In genomic region chr11:116656011-116656410, GRCh38 we compare ENCODE assay signal across 22 cellular contexts.
DNase-seq lines count a peak whose midpoint lies in the region; FAIRE-seq and TF ChIP-seq lines count a peak whose summit lies in the region.
"Had no signal": no experiment of that assay in that cellular context is flagged by ENCODE, and none has a peak within 500 bp of the region (broad histone marks: within the 10 kb centered on the region; RNA-seq: fewer than 3 reads in every experiment).

No MANE protein-coding gene starts in this region.

- TF ChIP-seq POLR2A in esophagus muscularis mucosa (IDR thresholded peaks at IDR 0.05; ENCODE audit: low read depth) = no peak
- TF ChIP-seq POLR2A in spleen (IDR thresholded peaks at IDR 0.05) = no peak

- DNase-seq in activated CD8-positive, alpha-beta memory T cell treated with anti-CD3 and anti-CD28 coated beads, Interleukin-2, amount 50 U/mL, for 48 hours = peak; percentile 37
- DNase-seq in activated CD8-positive, alpha-beta memory T cell treated with anti-CD3 and anti-CD28 coated beads, Interleukin-2, amount 50 U/mL, for 4 hours = no peak
- DNase-seq in bronchial epithelial cell (ENCODE audit: low read depth) (no peak), esophagus muscularis mucosa (ENCODE audit: extremely low spot score) (peak; percentile 89), urothelium cell line (ENCODE audit: low spot score) (no peak), NCI-H748 treated with DMSO at 0.1 percent for 48 hours (lab: John Stamatoyannopoulos, UW) (no peak), glutamatergic neuron (no peak), spleen (no peak)
- DNase-seq: CD4-positive, alpha-beta T cell; CD8-positive, alpha-beta memory T cell; DMS53; DMS79 treated with DMSO at 0.1 percent for 48 hours; GF-D8; HCEC 1CT had no signal

- FAIRE-seq in bronchial epithelial cell (lab: Jason Lieb, UNC) (peak; percentile 36), urothelium cell line (lab: Jason Lieb, UNC) (peak; percentile 13)
- FAIRE-seq: GM12891, GM18507, H54 had no signal

- peaks cover 5% of the 10 kb centered on the region for H3K9me3 Mint-ChIP-seq in glutamatergic neuron (ENCODE audit: unreplicated experiment)

- H3K4me3 ChIP-seq in bronchial epithelial cell (ENCODE audit: low read depth, low read length) (no peak overlapping the region), esophagus muscularis mucosa (no peak overlapping the region), spleen (no peak overlapping the region)
- H3K4me3 ChIP-seq: BLaER1, GM23338 had no signal

- TF ChIP-seq EP300 in esophagus muscularis mucosa (IDR thresholded peaks at IDR 0.05) = no peak

- H3K27ac ChIP-seq in esophagus muscularis mucosa (replicated peaks in 1 of 4) (no peak overlapping the region), spleen (no peak overlapping the region)
- H3K27ac ChIP-seq: 22Rv1, BLaER1, C4-2B had no signal

- H3K27ac Mint-ChIP-seq in glutamatergic neuron (ENCODE audit: unreplicated experiment) = no peak overlapping the region
- H3K27ac Mint-ChIP-seq: B cell; CD4-positive, alpha-beta T cell; CD8-positive, alpha-beta memory T cell; GM23338 had no signal

- no peak overlapping the region for H3K4me3 Mint-ChIP-seq in glutamatergic neuron (ENCODE audit: unreplicated experiment)
- H3K4me3 Mint-ChIP-seq: B cell; CD4-positive, alpha-beta T cell; CD8-positive, alpha-beta memory T cell; GM23338 had no signal

- intact Hi-C loops in esophagus muscularis mucosa (cut with DNase I) (no loop called here), spleen (cut with DNase I; ENCODE audit: low total_unique reads) (no loop called here)

- H3K36me3 Mint-ChIP-seq in glutamatergic neuron (ENCODE audit: unreplicated experiment) = peaks cover 27% of the 10 kb centered on the region

- H3K27me3 ChIP-seq in bronchial epithelial cell (ENCODE audit: control insufficient read depth, insufficient read depth, low read length) (no peaks in the 10 kb centered on the region), esophagus muscularis mucosa (peaks cover 0 to 26% (median 0%) of the 10 kb centered on the region in 4 donors), spleen (replicated peaks in 1 of 7) (peaks cover 0 to 30% (median 0%) of the 10 kb centered on the region in 7 donors)
- H3K27me3 ChIP-seq: BLaER1 had no signal

- no peak for TF ChIP-seq CTCF in bronchial epithelial cell (IDR thresholded peaks at IDR 0.05; ENCODE audit: insufficient read depth, low read length, severe bottlenecking)
- TF ChIP-seq CTCF in esophagus muscularis mucosa (IDR thresholded peaks at IDR 0.05) = no peak
- TF ChIP-seq CTCF in glutamatergic neuron (IDR thresholded peaks at IDR 0.05; ENCODE audit: partially characterized antibody, unreplicated experiment) = no peak
- no peak for TF ChIP-seq CTCF in spleen (IDR thresholded peaks at IDR 0.05 in 8 of 11, conservative IDR thresholded peaks at IDR 0.05 in 3 of 11)

- peaks cover 12% of the 10 kb centered on the region for H3K27me3 Mint-ChIP-seq in glutamatergic neuron (ENCODE audit: unreplicated experiment)

- WGBS in esophagus muscularis mucosa = 83% methylated on average over 4 of the region's 4 CpGs
- 72 to 87% (median 84%) methylated on average over 4 of the region's 4 CpGs for WGBS in spleen, 5 donors

- H3K36me3 ChIP-seq in bronchial epithelial cell (ENCODE audit: control insufficient read depth, insufficient read depth, low read length) (no peaks in the 10 kb centered on the region), esophagus muscularis mucosa (no peaks in the 10 kb centered on the region), spleen (no peaks in the 10 kb centered on the region)
- H3K36me3 ChIP-seq: BLaER1 had no signal

- peaks cover 0 to 10% (median 8%) of the 10 kb centered on the region in 4 donors for H3K9me3 ChIP-seq in esophagus muscularis mucosa
- H3K9me3 ChIP-seq in spleen = peaks cover 0 to 15% (median 9%) of the 10 kb centered on the region in 8 donors

- no peaks in the 10 kb centered on the region for H3K4me1 ChIP-seq in esophagus muscularis mucosa
- no peaks in the 10 kb centered on the region for H3K4me1 ChIP-seq in spleen
- H3K4me1 ChIP-seq: BLaER1 had no signal

- peaks cover 15% of the 10 kb centered on the region for H3K4me1 Mint-ChIP-seq in glutamatergic neuron (ENCODE audit: low read depth, unreplicated experiment)
- H3K4me1 Mint-ChIP-seq: B cell had no signal

Comparison
In these comparisons a context has a peak if more than half of its experiments do, and no peak if none do; other contexts are left out.
1. DNase-seq: peak in activated CD8-positive, alpha-beta memory T cell treated with anti-CD3 and anti-CD28 coated beads, Interleukin-2, amount 50 U/mL, for 48 hours (single experiment) and esophagus muscularis mucosa (single experiment); none in activated CD8-positive, alpha-beta memory T cell treated with anti-CD3 and anti-CD28 coated beads, Interleukin-2, amount 50 U/mL, for 4 hours (single experiment), bronchial epithelial cell (single experiment), urothelium cell line (single experiment), NCI-H748 treated with DMSO at 0.1 percent for 48 hours (single experiment), glutamatergic neuron (single experiment) and spleen (single experiment).